In the genomic region with DNA sequence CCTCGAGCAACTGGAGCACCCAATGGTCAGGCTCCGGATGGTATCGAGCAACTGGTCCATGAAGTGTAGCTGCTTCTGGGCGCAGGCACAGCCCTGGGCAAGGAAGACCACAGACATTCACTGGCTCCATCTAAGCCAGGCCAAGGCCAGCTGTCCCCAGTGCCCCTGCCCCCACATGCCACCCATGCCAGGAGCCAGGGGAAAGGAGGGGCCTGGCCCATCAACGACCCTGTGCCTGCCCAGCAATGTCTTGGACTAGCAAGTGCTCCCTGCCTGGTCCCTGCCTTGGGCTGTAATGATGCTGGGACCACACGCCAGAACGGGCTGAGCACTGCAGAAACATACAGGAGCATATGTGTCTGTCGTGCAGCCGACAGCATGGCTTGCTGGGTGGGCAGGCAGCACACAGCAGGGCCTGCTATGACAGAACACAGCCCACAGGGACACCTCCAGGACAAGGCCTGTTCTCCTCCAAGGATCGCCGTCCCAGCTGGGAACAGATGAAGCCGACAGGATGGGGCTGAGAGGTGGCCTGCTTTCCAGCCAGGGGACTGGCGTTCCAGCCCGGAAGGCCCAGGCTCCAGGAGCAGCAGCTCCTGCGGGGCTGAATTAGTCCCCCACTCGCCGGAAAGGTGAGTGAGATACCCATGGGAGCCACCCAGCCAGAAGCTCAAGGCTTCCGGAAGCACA, we compare ENCODE assay signal across 30 cellular contexts. TPM values are rescaled to one million over a fixed set of nuclear protein-coding genes. Genes with fewer than 3 reads are reported as not detected.
"Had no signal": no experiment of that assay in that cellular context is flagged by ENCODE, and none has a peak within 500 bp of the region (broad histone marks: within the 10 kb centered on the region; RNA-seq: fewer than 3 reads in every experiment).

No MANE protein-coding gene starts in this region.

- DNase-seq: activated CD4-positive, alpha-beta T cell treated with anti-CD3 and anti-CD28 coated beads for 4 hours; activated CD4-positive, alpha-beta T cell treated with anti-CD3 and anti-CD28 coated beads, Interleukin-2, amount 50 U/mL, for 4 hours; activated CD8-positive, alpha-beta memory T cell treated with anti-CD3 and anti-CD28 coated beads, Interleukin-2, amount 50 U/mL, for 48 hours; activated CD8-positive, alpha-beta T cell treated with anti-CD3 and anti-CD28 coated beads, Interleukin-2, amount 10 ng/mL, durations not matched to agents 7 days and 5 days; activated effector memory CD4-positive, alpha-beta T cell treated with Interleukin-2 at 50 U/mL for 16 hours; activated naive CD4-positive, alpha-beta T cell; activated T-cell treated with anti-CD3 and anti-CD28 coated beads, Interleukin-2, amount 50 U/mL, for 1 hour; body of pancreas; MG63; MV-4-11; NCI-H1092 treated with DMSO at 0.1 percent for 48 hours; NCI-H1417 treated with DMSO at 0.1 percent for 48 hours; NCI-H1694; NCI-H2029; NCI-H2107; NCI-H2171 treated with DMSO at 0.1 percent for 48 hours; NCI-H345; NCI-H510A; NCI-H526 treated with DMSO at 0.1 percent for 48 hours; NCI-H82; SJCRH30; SK-N-SH; T-helper 1 cell; WERI-Rb-1 had no signal

- H3K9me3 Mint-ChIP-seq: activated naive CD4-positive, alpha-beta T cell treated with anti-CD3 and anti-CD28 coated beads, Interleukin-2, amount 50 U/mL, for 24 hours had no signal

- H3K4me1 Mint-ChIP-seq: activated naive CD4-positive, alpha-beta T cell treated with anti-CD3 and anti-CD28 coated beads, Interleukin-2, amount 50 U/mL, for 24 hours had no signal

- H3K4me2 ChIP-seq: SK-N-SH had no signal

- H3K9me3 ChIP-seq: ascending aorta, body of pancreas, MG63, SJCRH30, SK-N-SH had no signal

- H3K27ac ChIP-seq: ascending aorta, body of pancreas, SJCRH30, WERI-Rb-1 had no signal

- H3K4me3 Mint-ChIP-seq: activated CD8-positive, alpha-beta T cell treated with anti-CD3 and anti-CD28 coated beads, Interleukin-2, amount 10 ng/mL, durations not matched to agents 7 days and 5 days; activated naive CD4-positive, alpha-beta T cell treated with anti-CD3 and anti-CD28 coated beads, Interleukin-2, amount 50 U/mL, for 24 hours had no signal

- H3K27me3 ChIP-seq: ascending aorta, body of pancreas, MG63, SJCRH30 had no signal

- H3K4me1 ChIP-seq: ascending aorta, body of pancreas had no signal

- H3K9ac ChIP-seq: SK-N-SH had no signal

- H3K27me3 Mint-ChIP-seq: activated naive CD4-positive, alpha-beta T cell treated with anti-CD3 and anti-CD28 coated beads, Interleukin-2, amount 50 U/mL, for 24 hours had no signal

- H3K36me3 ChIP-seq: SJCRH30 had no signal

- ATAC-seq: activated CD8-positive, alpha-beta T cell treated with anti-CD3 and anti-CD28 coated beads, Interleukin-2, amount 10 ng/mL, durations not matched to agents 7 days and 5 days; body of pancreas; HepG2 had no signal

- H3K27ac Mint-ChIP-seq: activated CD8-positive, alpha-beta T cell treated with anti-CD3 and anti-CD28 coated beads, Interleukin-2, amount 10 ng/mL, durations not matched to agents 7 days and 5 days; activated naive CD4-positive, alpha-beta T cell treated with anti-CD3 and anti-CD28 coated beads, Interleukin-2, amount 50 U/mL, for 24 hours had no signal

- H3K4me3 ChIP-seq: ascending aorta, body of pancreas, MG63, SJCRH30 had no signal

RNA-seq across cellular contexts. Expression of a gene that starts 11.4 kb away (rescaled TPM):
- total RNA-seq: RPMI7951 had no signal

RNA-seq across cellular contexts. Expression of a gene that starts 37.5 kb away (rescaled TPM):
- total RNA-seq: activated CD8-positive, alpha-beta T cell treated with anti-CD3 and anti-CD28 coated beads, Interleukin-2, amount 10 ng/mL, durations not matched to agents 7 days and 5 days; OCI-LY7; T-helper 2 cell treated with Interferon-gamma antibody and Interleukin-4, amounts not matched to agents 100 ng/mL and 5 ng/mL, for 36 hours had no signal

RNA-seq across cellular contexts. Expression of a gene that starts 46.0 kb away (rescaled TPM):
- total RNA-seq: RPMI7951, SJCRH30 had no signal
- polyA plus RNA-seq: HepG2 had no signal

RNA-seq across cellular contexts. Expression of a gene that starts 56.1 kb away (rescaled TPM):
- total RNA-seq: activated CD8-positive, alpha-beta T cell treated with anti-CD3 and anti-CD28 coated beads, Interleukin-2, amount 10 ng/mL, durations not matched to agents 7 days and 5 days; ascending aorta; body of pancreas; HepG2; OCI-LY7; RPMI7951; SJCRH30; T-helper 2 cell treated with Interferon-gamma antibody and Interleukin-4, amounts not matched to agents 100 ng/mL and 5 ng/mL, for 36 hours had no signal
- polyA plus RNA-seq: HepG2, SK-N-SH had no signal
